ENCODE assay signal across 12 cellular contexts in the genomic region with DNA sequence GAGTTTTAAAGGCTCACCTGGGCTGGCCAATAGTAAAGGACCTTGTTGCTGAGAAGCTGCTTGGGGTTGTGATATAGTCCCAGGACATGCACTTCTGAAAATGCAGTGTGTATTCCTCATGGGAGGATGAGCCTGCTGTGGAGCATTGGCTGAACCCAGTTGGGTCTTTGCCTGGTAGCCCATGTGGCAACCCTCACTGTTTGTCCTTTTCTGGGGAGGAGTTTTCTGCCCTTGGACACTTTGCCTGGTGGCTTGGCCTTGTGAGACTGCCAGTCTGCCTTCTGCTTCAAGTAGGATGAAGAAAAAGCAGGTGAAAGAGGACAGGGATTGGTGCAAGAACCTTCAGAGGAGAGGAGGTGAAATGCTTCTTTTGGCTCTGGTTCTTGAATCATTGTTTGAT. TPM values are rescaled to one million over a fixed set of nuclear protein-coding genes. Genes with fewer than 3 reads are reported as not detected.
DNase-seq lines count a peak whose midpoint lies in the region; ATAC-seq, FAIRE-seq and TF ChIP-seq lines count a peak whose summit lies in the region.
"Had no signal": no experiment of that assay in that cellular context is flagged by ENCODE, and none has a peak within 500 bp of the region (broad histone marks: within the 10 kb centered on the region; RNA-seq: fewer than 3 reads in every experiment).

No MANE protein-coding gene starts in this region.

- no peak overlapping the region for H3K9ac ChIP-seq in liver (ENCODE audit: low read depth in 1 of 2, low read length in 2 of 2)

- no peak for TF ChIP-seq EP300 in A549 (IDR thresholded peaks at IDR 0.05)

- no peak overlapping the region for H3K4me3 Mint-ChIP-seq in activated naive CD8-positive, alpha-beta T cell treated with anti-CD3 and anti-CD28 coated beads for 36 hours

- POLR2A ChIA-PET in A549 (lab: Yijun Ruan, JAX), result no interaction called here

- H3K27ac ChIP-seq in A549, result no peak overlapping the region
- no peak overlapping the region for H3K27ac ChIP-seq in liver (ENCODE audit: low read depth in 1 of 2, low read length in 2 of 2)
- H3K27ac ChIP-seq: body of pancreas had no signal

- peak overlapping the region; percentile 34 for H3K27ac Mint-ChIP-seq in activated naive CD8-positive, alpha-beta T cell treated with anti-CD3 and anti-CD28 coated beads for 36 hours

- ATAC-seq in A549, result no peak
- ATAC-seq: body of pancreas had no signal

- H3K9me3 Mint-ChIP-seq in activated naive CD8-positive, alpha-beta T cell treated with anti-CD3 and anti-CD28 coated beads for 36 hours, result no peaks in the 10 kb centered on the region

- H3K9me3 ChIP-seq in A549, result no peaks in the 10 kb centered on the region
- H3K9me3 ChIP-seq in liver (ENCODE audit: control insufficient read depth in 4 of 4, low read length in 3 of 4), result no peaks in the 10 kb centered on the region
- H3K9me3 ChIP-seq: BE2C, body of pancreas had no signal

- peak overlapping the region; percentile 89; the same call in 1 of the 3 replicates for H3K4me2 ChIP-seq in A549

- H3K27me3 Mint-ChIP-seq in activated naive CD8-positive, alpha-beta T cell treated with anti-CD3 and anti-CD28 coated beads for 36 hours, result no peaks in the 10 kb centered on the region

- no peaks in the 10 kb centered on the region for H3K36me3 ChIP-seq in liver (ENCODE audit: control insufficient read depth in 4 of 4, insufficient read depth in 3 of 4, low read depth in 1 of 4, low read length in 3 of 4)

- TF ChIP-seq POLR2A in A549 (IDR thresholded peaks at IDR 0.05; ENCODE audit: low read length) (no peak), GM12892 (IDR thresholded peaks at IDR 0.05; ENCODE audit: low read depth, low read length) (no peak)

- H3K4me1 Mint-ChIP-seq in activated naive CD8-positive, alpha-beta T cell treated with anti-CD3 and anti-CD28 coated beads for 36 hours, result peaks cover 57% of the 10 kb centered on the region

- H3K36me3 Mint-ChIP-seq in activated naive CD8-positive, alpha-beta T cell treated with anti-CD3 and anti-CD28 coated beads for 36 hours, result peaks cover 33% of the 10 kb centered on the region

- TF ChIP-seq CTCF in A549 (IDR thresholded peaks at IDR 0.05) (no peak), liver (IDR thresholded peaks at IDR 0.05; ENCODE audit: low read depth, low read length, missing input control) (no peak)

- TF ChIP-seq RAD21 in A549 (conservative IDR thresholded peaks at IDR 0.05 in 1 of 2, IDR thresholded peaks at IDR 0.05 in 1 of 2) (no peak), liver (IDR thresholded peaks at IDR 0.05) (peak; percentile 8 to 40)

- H3K27me3 ChIP-seq in liver (ENCODE audit: control insufficient read depth in 4 of 4, insufficient read depth in 4 of 4, low read length in 3 of 4), result no peaks in the 10 kb centered on the region
- H3K27me3 ChIP-seq: BE2C, body of pancreas had no signal

- H3K4me3 ChIP-seq in A549 (no peak overlapping the region), GM08714 (ENCODE audit: low read length) (peak overlapping the region; percentile 7; the same call in 1 of the 2 replicates), liver (ENCODE audit: low read depth in 1 of 3, low read length in 3 of 3) (no peak overlapping the region)
- H3K4me3 ChIP-seq: body of pancreas had no signal

- CTCF ChIA-PET in A549 (lab: Yijun Ruan, JAX), result interaction anchor here (1.0 to 1.4 kb wide), 2 partner anchors 9 to 28 kb away, joined by 3 read pairs; no protein-coding TSS in a partner anchor

- DNase-seq in A549 (ENCODE audit: low read depth in 1 of 2, low spot score in 1 of 2) (no peak), iPS-NIHi11 (ENCODE audit: low spot score) (no peak), GM12892 (ENCODE audit: insufficient read length) (no peak), NCI-H1092 (lab: John Stamatoyannopoulos, UW) (no peak)
- DNase-seq in activated naive CD8-positive, alpha-beta T cell treated with anti-CD3 and anti-CD28 coated beads for 36 hours, result no peak
- DNase-seq in activated effector memory CD4-positive, alpha-beta T cell treated with Interleukin-2 at 50 U/mL for 16 hours, result no peak
- DNase-seq: BE2C, body of pancreas, GDM1, NCI-H446 treated with DMSO at 0.1 percent for 48 hours had no signal

- FAIRE-seq in A549 (lab: Jason Lieb, UNC) (no peak), GM12892 (lab: Jason Lieb, UNC) (no peak)

- H3K4me1 ChIP-seq in A549, result peaks cover 39% of the 10 kb centered on the region
- H3K4me1 ChIP-seq in liver (ENCODE audit: control insufficient read depth in 4 of 4, insufficient read depth in 4 of 4, low read length in 3 of 4), result peaks cover 19 to 59% (median 50%) of the 10 kb centered on the region in 4 donors

TF ChIP-seq in A549, 52 proteins besides CTCF, POLR2A, EP300 and RAD21:
- no peak for TF ChIP-seq ZNF302 (CRISPR knock-in tag; IDR thresholded peaks at IDR 0.05)
- no peak for TF ChIP-seq EHF (CRISPR knock-in tag; IDR thresholded peaks at IDR 0.05)
- TF ChIP-seq HEYL (CRISPR knock-in tag; IDR thresholded peaks at IDR 0.05), result no peak
- no peak for TF ChIP-seq FOSB (CRISPR knock-in tag; IDR thresholded peaks at IDR 0.05)
- TF ChIP-seq CHD4 (IDR thresholded peaks at IDR 0.05; ENCODE audit: borderline replicate concordance), result no peak
- TF ChIP-seq RARB (CRISPR knock-in tag; IDR thresholded peaks at IDR 0.05), result no peak
- TF ChIP-seq HES2 (IDR thresholded peaks at IDR 0.05), result no peak
- no peak for TF ChIP-seq CHD2 (IDR thresholded peaks at IDR 0.05; ENCODE audit: low read length, partially characterized antibody)
- no peak for TF ChIP-seq ZSCAN20 (CRISPR knock-in tag; IDR thresholded peaks at IDR 0.05)
- no peak for TF ChIP-seq CBX2 (IDR thresholded peaks at IDR 0.05; ENCODE audit: borderline replicate concordance, low read depth)
- TF ChIP-seq EHMT2 (IDR thresholded peaks at IDR 0.05; ENCODE audit: low read depth), result no peak
- no peak for TF ChIP-seq KDM5A (IDR thresholded peaks at IDR 0.05)
- TF ChIP-seq, protein P1, sequence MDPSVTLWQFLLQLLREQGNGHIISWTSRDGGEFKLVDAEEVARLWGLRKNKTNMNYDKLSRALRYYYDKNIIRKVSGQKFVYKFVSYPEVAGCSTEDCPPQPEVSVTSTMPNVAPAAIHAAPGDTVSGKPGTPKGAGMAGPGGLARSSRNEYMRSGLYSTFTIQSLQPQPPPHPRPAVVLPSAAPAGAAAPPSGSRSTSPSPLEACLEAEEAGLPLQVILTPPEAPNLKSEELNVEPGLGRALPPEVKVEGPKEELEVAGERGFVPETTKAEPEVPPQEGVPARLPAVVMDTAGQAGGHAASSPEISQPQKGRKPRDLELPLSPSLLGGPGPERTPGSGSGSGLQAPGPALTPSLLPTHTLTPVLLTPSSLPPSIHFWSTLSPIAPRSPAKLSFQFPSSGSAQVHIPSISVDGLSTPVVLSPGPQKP (IDR thresholded peaks at IDR 0.05; ENCODE audit: low read depth, low read length), result no peak

TF ChIP-seq in liver, 16 proteins besides CTCF, POLR2A, EP300 and RAD21:
- peak in 1 of 2 donors; percentile 9 for TF ChIP-seq JUND (IDR thresholded peaks at IDR 0.05)
- TF ChIP-seq HNF4G (IDR thresholded peaks at IDR 0.05), result no peak
- TF ChIP-seq RXRA (IDR thresholded peaks at IDR 0.05), result peak; percentile 24 to 49
- peak; percentile 48 to 58 for TF ChIP-seq HNF4A (conservative IDR thresholded peaks at IDR 0.05)

RNA-seq across cellular contexts. Expression of gene TENT4A, which starts 4.0 kb away (rescaled TPM):
- polyA plus RNA-seq in A549 (2011; rRNA removed), result 7.2 and 11.8 TPM in 2 replicates
- 7.1 and 10.0 TPM in 2 replicates for polyA plus RNA-seq in A549 (2012; cell fraction: cytosol; rRNA removed)
- 56.3 and 66.3 TPM in 2 replicates for polyA plus RNA-seq in A549 (2012; cell fraction: nucleus; rRNA removed)
- polyA plus RNA-seq in A549 (2017; fragmentation: RNase III; extraction: RNeasy Plus Mini Kit Qiagen cat#74134 plus additional on column Dnase treatment), result 15.2 to 18.8 TPM (median 16.4 TPM) in 3 replicates
- 16.8 and 17.7 TPM in 2 replicates for polyA minus RNA-seq in A549 (2011; rRNA and poly(A)+ RNA removed)
- total RNA-seq in activated naive CD8-positive, alpha-beta T cell treated with anti-CD3 and anti-CD28 coated beads for 36 hours, result 10 to 100 TPM; 28.2 to 30.7 TPM
- 10 to 100 TPM in 1 of 2 donors, 1 to 10 TPM in 1; 8.8 to 15.1 TPM for total RNA-seq in liver
- polyA plus RNA-seq in liver, result 1 to 10 TPM; 3.9 to 7.4 TPM
- polyA plus RNA-seq in GM12892 (2012; ENCODE audit: missing spikeins), result 18.4 TPM
